8 cellular contexts compared by ENCODE assay signal in the genomic region with DNA sequence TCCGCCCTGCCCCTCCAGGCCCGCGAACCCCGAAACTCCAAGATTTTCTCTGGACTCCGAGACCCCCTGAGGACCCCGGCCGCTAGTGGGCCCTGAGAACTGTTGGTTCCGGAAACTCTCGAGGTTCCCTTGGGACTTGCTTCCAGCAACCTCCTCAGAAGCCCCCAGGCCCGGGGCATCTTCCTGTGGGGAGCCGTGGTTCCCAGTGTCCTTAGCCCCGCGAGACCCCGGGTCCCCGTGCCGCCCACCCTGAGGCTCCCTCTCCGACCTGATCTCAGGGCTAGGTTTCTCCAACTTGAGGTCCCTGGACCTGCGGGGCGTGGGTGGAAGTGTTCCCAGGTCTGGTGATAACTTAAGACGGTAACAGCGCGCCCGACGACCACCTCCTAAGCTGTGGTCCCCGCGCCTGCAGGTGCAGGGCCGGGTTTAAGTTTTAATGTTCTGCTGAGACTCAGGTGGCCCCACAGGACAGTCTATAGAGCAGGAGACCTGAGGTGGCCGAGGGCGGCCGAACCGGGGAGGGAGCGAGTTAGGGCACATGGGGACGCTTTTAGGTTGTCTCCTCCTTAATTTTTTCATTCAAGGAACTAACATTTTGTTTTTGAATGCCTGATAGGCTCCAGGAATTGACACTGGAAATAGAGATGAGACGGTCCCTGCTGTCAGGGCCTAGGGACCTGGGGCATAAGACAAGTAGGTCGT. TPM values are rescaled to one million over a fixed set of nuclear protein-coding genes. Genes with fewer than 3 reads are reported as not detected.
DNase-seq lines count a peak whose midpoint lies in the region; ATAC-seq and TF ChIP-seq lines count a peak whose summit lies in the region.

No MANE protein-coding gene starts in this region.

- TF ChIP-seq CTCF in C4-2B (conservative IDR thresholded peaks at IDR 0.05) (no peak), mucosa of descending colon (IDR thresholded peaks at IDR 0.05) (no peak)

- H3K4me1 ChIP-seq in mucosa of descending colon (ENCODE audit: low read depth): peaks cover 37% of the 10 kb centered on the region

- H3K27ac ChIP-seq in C4-2B (peak overlapping the region; percentile 91), caudate nucleus (ENCODE audit: low read depth, low read length) (peak overlapping the region; percentile 26)

- DNase-seq in NAMALWA (ENCODE audit: low spot score) (peak; percentile 33), caudate nucleus (lab: John Stamatoyannopoulos, UW) (peak in 6 of 61 donors; percentile 19 to 46 (median 22)), mucosa of descending colon (peak in 2 of 3 donors; percentile 54 to 71), DMS 273 treated with DMSO at 0.1 percent for 48 hours (lab: John Stamatoyannopoulos, UW) (no peak), UCSD-AML1 (lab: John Stamatoyannopoulos, UW; ENCODE audit: unreplicated experiment) (no peak), mucosa of gallbladder (ENCODE audit: low spot score) (no peak)

- H3K4me3 ChIP-seq in mucosa of descending colon: peak overlapping the region; percentile 90

- H3K36me3 ChIP-seq in mucosa of descending colon (ENCODE audit: low read depth): no peaks in the 10 kb centered on the region

- no peaks in the 10 kb centered on the region for H3K9me3 ChIP-seq in mucosa of descending colon

- intact Hi-C loops in mucosa of descending colon (cut with DNase I, micrococcal nuclease): no loop called here

- no peak for ATAC-seq in mucosa of descending colon
- ATAC-seq in GM21360 (IDR thresholded peaks at IDR 0.05; ENCODE audit: unreplicated experiment): no peak

RNA-seq across cellular contexts. Expression of a gene that starts 0.7 kb away (rescaled TPM):
- total RNA-seq in mucosa of descending colon (10 to 100 TPM; 50.1 to 86.0 (median 55.1) TPM), mucosa of gallbladder (76.3 TPM)

RNA-seq across cellular contexts. Expression of a gene that starts 25.7 kb away (rescaled TPM):
- total RNA-seq in mucosa of descending colon (under 1 TPM in 1 of 3 donors, not detected in 2; 0.67 TPM), mucosa of gallbladder (0.40 TPM)

Comparison
In these comparisons a context has a peak if more than half of its experiments do, and no peak if none do; other contexts are left out.
1. DNase-seq: peak in NAMALWA (single experiment) and mucosa of descending colon (2 of 3); none in DMS 273 treated with DMSO at 0.1 percent for 48 hours (single experiment), UCSD-AML1 (single experiment) and mucosa of gallbladder (single experiment).